ENCODE assay signal across 8 cellular contexts in the genomic region with DNA sequence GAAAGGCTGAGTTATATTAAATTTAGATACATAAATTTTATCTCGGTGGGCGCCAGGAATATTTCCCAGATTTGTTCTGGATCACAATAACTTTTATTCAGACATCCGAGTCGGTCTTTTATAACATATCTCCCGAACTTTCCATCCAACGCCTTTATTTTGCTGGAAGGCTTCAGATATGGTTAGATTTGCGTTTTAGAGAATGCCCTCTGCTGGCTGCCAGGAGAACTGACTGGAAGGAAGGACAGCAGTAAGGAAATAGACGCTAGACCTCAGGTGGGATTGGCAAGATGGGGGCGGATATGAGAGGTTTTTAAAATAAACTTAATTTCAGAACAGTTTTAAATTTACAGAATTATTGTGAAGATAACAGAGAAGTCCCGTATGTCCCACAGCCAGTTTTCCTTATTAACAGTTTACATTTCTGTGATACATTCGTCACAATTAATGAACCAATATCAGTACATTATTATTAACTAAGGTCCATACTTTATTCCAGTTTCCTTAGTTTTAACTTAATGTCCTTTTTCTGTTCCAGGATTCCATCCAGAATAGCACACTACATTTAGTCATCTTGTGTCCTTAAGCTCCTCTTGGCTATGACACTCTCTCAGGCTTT. TPM values are rescaled to one million over a fixed set of nuclear protein-coding genes. Genes with fewer than 3 reads are reported as not detected.
DNase-seq lines count a peak whose midpoint lies in the region; ATAC-seq and TF ChIP-seq lines count a peak whose summit lies in the region.

No MANE protein-coding gene starts in this region.

- H3K9me3 Mint-ChIP-seq in activated naive CD4-positive, alpha-beta T cell treated with anti-CD3 and anti-CD28 coated beads, Interleukin-2, amount 50 U/mL, for 72 hours, result no peaks in the 10 kb centered on the region

- peaks cover 15 to 23% of the 10 kb centered on the region in 2 donors for H3K36me3 Mint-ChIP-seq in activated naive CD4-positive, alpha-beta T cell treated with anti-CD3 and anti-CD28 coated beads, Interleukin-2, amount 50 U/mL, for 72 hours

- DNase-seq in CD1c-positive myeloid dendritic cell (ENCODE audit: extremely low spot score) (peak; percentile 53), H4 (ENCODE audit: low spot score) (peak; percentile 43), NCI-H446 treated with DMSO at 0.1 percent for 48 hours (lab: John Stamatoyannopoulos, UW) (peak; percentile 20), germinal center (ENCODE audit: low spot score) (peak; percentile 44)
- DNase-seq in activated naive CD4-positive, alpha-beta T cell treated with anti-CD3 and anti-CD28 coated beads, Interleukin-2, amount 50 U/mL, for 72 hours (ENCODE audit: low spot score in 2 of 2), result no peak

- H3K27me3 ChIP-seq in parathyroid adenoma (ENCODE audit: control insufficient read depth, insufficient read depth, low read length), result no peaks in the 10 kb centered on the region

- H3K36me3 ChIP-seq in parathyroid adenoma (ENCODE audit: control insufficient read depth, insufficient read depth, low read length), result no peaks in the 10 kb centered on the region

- H3K9me3 ChIP-seq in parathyroid adenoma (ENCODE audit: control insufficient read depth, low read length), result no peaks in the 10 kb centered on the region

- H3K27ac ChIP-seq in parathyroid adenoma, result peak overlapping the region; percentile 86

- peak overlapping the region; percentile 80 for H3K4me2 ChIP-seq in parathyroid adenoma (ENCODE audit: low read length)

- peak overlapping the region; percentile 94 to 96 for H3K27ac Mint-ChIP-seq in activated naive CD4-positive, alpha-beta T cell treated with anti-CD3 and anti-CD28 coated beads, Interleukin-2, amount 50 U/mL, for 72 hours

- peaks cover 16% of the 10 kb centered on the region for H3K4me1 ChIP-seq in parathyroid adenoma

- no peaks in the 10 kb centered on the region for H3K79me2 ChIP-seq in parathyroid adenoma

- no peak overlapping the region for H3K9ac ChIP-seq in parathyroid adenoma

- TF ChIP-seq CTCF in parathyroid adenoma (IDR thresholded peaks at IDR 0.05), result peak; percentile 85

- peak overlapping the region; percentile 74 for H2AFZ ChIP-seq in parathyroid adenoma

- H3K4me3 ChIP-seq in parathyroid adenoma (ENCODE audit: low read depth, low read length), result peak overlapping the region; percentile 61

- ATAC-seq in activated naive CD4-positive, alpha-beta T cell treated with anti-CD3 and anti-CD28 coated beads, Interleukin-2, amount 50 U/mL, for 72 hours, result no peak
- ATAC-seq in HG02588 (IDR thresholded peaks at IDR 0.05; ENCODE audit: unreplicated experiment), result no peak
- ATAC-seq in HG02763 (IDR thresholded peaks at IDR 0.05; ENCODE audit: unreplicated experiment), result no peak

RNA-seq across cellular contexts. Expression of a gene that starts 4.6 kb away (rescaled TPM):
- total RNA-seq in H4 (2014; rRNA removed; shearing (Covaris generic)), result 2.4 and 2.7 TPM in 2 replicates
- 10 to 100 TPM; 25.1 to 26.0 TPM for total RNA-seq in activated naive CD4-positive, alpha-beta T cell treated with anti-CD3 and anti-CD28 coated beads, Interleukin-2, amount 50 U/mL, for 72 hours

RNA-seq across cellular contexts. Expression of a gene that starts 7.2 kb away (rescaled TPM):
- total RNA-seq in H4 (2014; rRNA removed; shearing (Covaris generic)), result 7.5 and 10.3 TPM in 2 replicates
- 10 to 100 TPM; 49.6 to 97.4 TPM for total RNA-seq in activated naive CD4-positive, alpha-beta T cell treated with anti-CD3 and anti-CD28 coated beads, Interleukin-2, amount 50 U/mL, for 72 hours

RNA-seq across cellular contexts. Expression of a gene that starts 40.7 kb away (rescaled TPM):
- 0.72 and 1.7 TPM in 2 replicates for total RNA-seq in H4 (2014; rRNA removed; shearing (Covaris generic))
- under 1 TPM; 0.11 to 0.14 TPM for total RNA-seq in activated naive CD4-positive, alpha-beta T cell treated with anti-CD3 and anti-CD28 coated beads, Interleukin-2, amount 50 U/mL, for 72 hours

Comparison
In these comparisons a context has a peak if more than half of its experiments do, and no peak if none do; other contexts are left out.
1. DNase-seq: peak in CD1c-positive myeloid dendritic cell (single experiment), H4 (single experiment), NCI-H446 treated with DMSO at 0.1 percent for 48 hours (single experiment) and germinal center (single experiment); none in activated naive CD4-positive, alpha-beta T cell treated with anti-CD3 and anti-CD28 coated beads, Interleukin-2, amount 50 U/mL, for 72 hours (0 of 2).